1 cellular context compared by ENCODE assay signal in the genomic region with DNA sequence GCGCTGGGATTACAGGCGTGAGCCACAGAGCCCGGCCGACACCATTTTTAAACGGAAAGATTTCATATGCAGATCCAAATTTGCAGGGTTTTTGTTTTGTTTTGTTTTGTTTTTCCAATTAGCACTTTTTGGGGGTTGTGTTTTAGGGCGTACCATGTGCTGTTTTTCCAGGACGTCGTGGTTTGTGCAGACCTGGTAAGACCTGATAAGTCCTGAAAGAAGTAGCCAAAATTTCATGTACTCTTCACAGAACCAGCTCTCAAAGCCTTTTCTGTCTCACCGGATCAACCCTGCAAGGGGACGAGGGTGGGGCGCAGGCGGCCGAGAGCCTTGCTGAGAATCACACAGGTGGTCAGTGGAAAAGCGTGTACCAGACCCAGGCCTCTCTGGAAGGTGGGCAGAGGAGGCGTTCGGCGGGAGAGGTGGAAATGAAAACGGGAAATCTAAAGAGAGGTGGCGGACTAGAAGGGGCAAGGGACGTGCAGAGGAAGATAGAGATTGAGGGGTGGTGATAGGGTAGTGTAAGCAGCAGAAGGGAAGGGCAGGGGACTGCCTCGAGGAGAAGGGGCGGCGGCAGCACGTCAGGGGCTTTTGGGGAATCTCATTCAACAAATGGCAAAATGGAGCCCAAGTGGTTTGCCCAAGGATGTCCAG.
TF ChIP-seq lines count a peak whose summit lies in the region.

No MANE protein-coding gene starts in this region.

TF ChIP-seq in H1, 55 proteins besides CTCF, POLR2A, EP300 and RAD21:
- TF ChIP-seq SAP30 (IDR thresholded peaks at IDR 0.05; ENCODE audit: insufficient read depth, insufficient replicate concordance, low read length) (peak; percentile 30), RBBP5 (IDR thresholded peaks at IDR 0.05; ENCODE audit: borderline replicate concordance, low read depth, low read length) (no peak), TAF1 (IDR thresholded peaks at IDR 0.05; ENCODE audit: low read depth, low read length) (no peak), SRF (IDR thresholded peaks at IDR 0.05; ENCODE audit: low read depth, low read length) (no peak), KDM1A (IDR thresholded peaks at IDR 0.05; ENCODE audit: borderline replicate concordance, low read length) (no peak), SUZ12 (IDR thresholded peaks at IDR 0.05; ENCODE audit: low read length) (no peak)
